19 cellular contexts compared by ENCODE assay signal in the genomic region with DNA sequence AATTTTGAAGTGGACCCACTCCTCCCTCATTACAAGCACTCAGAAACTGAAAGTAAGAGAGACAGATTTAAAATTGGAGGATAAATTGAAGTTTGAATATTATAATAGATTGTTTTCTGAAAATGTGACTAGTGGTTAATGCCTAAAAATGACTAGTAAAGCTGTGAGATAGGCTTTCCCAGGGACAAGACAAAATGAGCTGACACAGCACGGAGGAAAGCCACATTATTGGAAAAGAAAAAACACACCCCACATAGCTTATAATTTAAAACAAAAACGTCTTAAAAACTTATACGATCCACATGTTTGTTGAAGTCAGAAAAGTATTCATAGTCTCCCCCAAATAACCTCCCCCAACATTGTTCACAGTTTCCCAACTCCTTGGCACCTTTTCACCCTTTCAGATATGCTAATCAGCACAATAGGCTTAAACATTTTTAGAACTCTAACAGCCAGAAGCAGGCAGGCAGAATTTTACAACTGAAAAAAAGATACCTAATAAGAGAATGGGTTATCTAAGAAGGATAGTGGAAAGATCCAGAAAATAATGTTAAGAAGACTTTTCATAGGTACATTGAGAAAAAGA. TPM values are rescaled to one million over a fixed set of nuclear protein-coding genes. Genes with fewer than 3 reads are reported as not detected.
DNase-seq lines count a peak whose midpoint lies in the region; ATAC-seq and TF ChIP-seq lines count a peak whose summit lies in the region.
"Had no signal": no experiment of that assay in that cellular context is flagged by ENCODE, and none has a peak within 500 bp of the region (broad histone marks: within the 10 kb centered on the region; RNA-seq: fewer than 3 reads in every experiment).

No MANE protein-coding gene starts in this region.

- H3K27me3 ChIP-seq in breast epithelium (no peaks in the 10 kb centered on the region), lower lobe of right lung (ENCODE audit: low read depth) (no peaks in the 10 kb centered on the region)
- H3K27me3 ChIP-seq: BE2C, gastrocnemius medialis, tibial artery had no signal

- intact Hi-C loops in breast epithelium (cut with DNase I; ENCODE audit: low total_unique reads) (no loop called here), MCF 10A (cut with micrococcal nuclease) (no loop called here), lower lobe of right lung (cut with DNase I) (no loop called here)
- intact Hi-C loops in activated CD8-positive, alpha-beta T cell treated with anti-CD3 and anti-CD28 coated beads for 36 hours (cut with micrococcal nuclease): no loop called here

- TF ChIP-seq POLR2A in breast epithelium (IDR thresholded peaks at IDR 0.05): no peak

- H3K9me3 ChIP-seq in breast epithelium: no peaks in the 10 kb centered on the region
- no peaks in the 10 kb centered on the region for H3K9me3 ChIP-seq in lower lobe of right lung
- H3K9me3 ChIP-seq: BE2C, Caco-2, gastrocnemius medialis, tibial artery had no signal

- peak overlapping the region in 1 of 2 donors; percentile 28 for H3K27ac ChIP-seq in breast epithelium
- H3K27ac ChIP-seq in lower lobe of right lung: peak overlapping the region; percentile 2
- H3K27ac ChIP-seq: gastrocnemius medialis, tibial artery had no signal

- H3K9me3 Mint-ChIP-seq in MCF 10A (ENCODE audit: unreplicated experiment) (no peaks in the 10 kb centered on the region), nephron progenitor cell (peaks cover 16% of the 10 kb centered on the region)
- no peaks in the 10 kb centered on the region for H3K9me3 Mint-ChIP-seq in activated CD8-positive, alpha-beta T cell treated with anti-CD3 and anti-CD28 coated beads for 36 hours

- ATAC-seq in lower lobe of right lung: peak in 1 of 2 donors; percentile 46
- no peak for ATAC-seq in activated CD8-positive, alpha-beta T cell treated with anti-CD3 and anti-CD28 coated beads for 36 hours
- ATAC-seq: gastrocnemius medialis had no signal

- H3K4me3 ChIP-seq in breast epithelium (peak overlapping the region in 2 of 3 donors; percentile 4 to 21), lower lobe of right lung (peak overlapping the region; percentile 7)
- H3K4me3 ChIP-seq: gastrocnemius medialis had no signal

- CTCF ChIA-PET in MCF 10A (lab: Yijun Ruan, JAX): interaction anchor here (0.7 to 2.6 kb wide), 2 partner anchors 10 to 386 kb away, joined by 3 to 12 read pairs; no protein-coding TSS in a partner anchor
- CTCF ChIA-PET in activated CD8-positive, alpha-beta T cell treated with anti-CD3 and anti-CD28 coated beads for 36 hours (lab: Charles Lee): no interaction called here

- H3K27me3 Mint-ChIP-seq in MCF 10A (ENCODE audit: insufficient read depth, unreplicated experiment) (no peaks in the 10 kb centered on the region), nephron progenitor cell (ENCODE audit: low read depth, poor library complexity) (peaks cover 3% of the 10 kb centered on the region)
- peaks cover 26% of the 10 kb centered on the region for H3K27me3 Mint-ChIP-seq in activated CD8-positive, alpha-beta T cell treated with anti-CD3 and anti-CD28 coated beads for 36 hours

- H3K36me3 Mint-ChIP-seq in MCF 10A (ENCODE audit: insufficient read depth, unreplicated experiment) (no peaks in the 10 kb centered on the region), nephron progenitor cell (ENCODE audit: low read depth) (peaks cover 7% of the 10 kb centered on the region)
- H3K36me3 Mint-ChIP-seq in activated CD8-positive, alpha-beta T cell treated with anti-CD3 and anti-CD28 coated beads for 36 hours (ENCODE audit: low read depth): no peaks in the 10 kb centered on the region

- no TSS peak for BruUV-seq in MCF 10A (replicated peaks; lab: Mats Ljungman, UMichigan)

- H3K4me1 ChIP-seq in breast epithelium: no peaks in the 10 kb centered on the region
- no peaks in the 10 kb centered on the region for H3K4me1 ChIP-seq in lower lobe of right lung
- H3K4me1 ChIP-seq: BE2C, Caco-2, gastrocnemius medialis, tibial artery had no signal

- POLR2A ChIA-PET in MCF 10A (lab: Yijun Ruan, JAX): no interaction called here
- POLR2A ChIA-PET in activated CD8-positive, alpha-beta T cell treated with anti-CD3 and anti-CD28 coated beads for 36 hours (lab: Charles Lee): no interaction called here

- no peak overlapping the region for H3K4me3 Mint-ChIP-seq in MCF 10A (ENCODE audit: unreplicated experiment)
- no peak overlapping the region for H3K4me3 Mint-ChIP-seq in nephron progenitor cell
- H3K4me3 Mint-ChIP-seq in activated CD8-positive, alpha-beta T cell treated with anti-CD3 and anti-CD28 coated beads for 36 hours: no peak overlapping the region

- H3K4me1 Mint-ChIP-seq in MCF 10A (ENCODE audit: insufficient read depth, unreplicated experiment): peaks cover 5% of the 10 kb centered on the region
- H3K4me1 Mint-ChIP-seq in nephron progenitor cell: peaks cover 8% of the 10 kb centered on the region
- no peaks in the 10 kb centered on the region for H3K4me1 Mint-ChIP-seq in activated CD8-positive, alpha-beta T cell treated with anti-CD3 and anti-CD28 coated beads for 36 hours (ENCODE audit: low read depth)

- H3K36me3 ChIP-seq in breast epithelium: no peaks in the 10 kb centered on the region
- no peaks in the 10 kb centered on the region for H3K36me3 ChIP-seq in lower lobe of right lung
- H3K36me3 ChIP-seq: BE2C, gastrocnemius medialis, tibial artery had no signal

- DNase-seq in breast epithelium (ENCODE audit: low spot score in 2 of 2): no peak
- DNase-seq in MCF 10A (ENCODE audit: unreplicated experiment): no peak
- DNase-seq in fibroblast of peridontal ligament (ENCODE audit: extremely low read depth): peak; percentile 23
- no peak for DNase-seq in lower lobe of right lung
- no peak for DNase-seq in nephron progenitor cell
- DNase-seq in activated CD8-positive, alpha-beta T cell treated with anti-CD3 and anti-CD28 coated beads for 36 hours: no peak
- no peak for DNase-seq in epidermal melanocyte (ENCODE audit: insufficient read length, low spot score)
- DNase-seq in C1 segment of cervical spinal cord (lab: John Stamatoyannopoulos, UW): no peak
- DNase-seq: 8988T, aorta, BE2C, Caco-2, gastrocnemius medialis, left cardiac atrium, NCI-H1105, NCI-H2107, NCI-H510A, tibial artery had no signal

- TF ChIP-seq CTCF in breast epithelium (IDR thresholded peaks at IDR 0.05): no peak
- no peak for TF ChIP-seq CTCF in MCF 10A (IDR thresholded peaks at IDR 0.05; ENCODE audit: unreplicated experiment)
- TF ChIP-seq CTCF in lower lobe of right lung (IDR thresholded peaks at IDR 0.05): no peak
- TF ChIP-seq CTCF in nephron progenitor cell (IDR thresholded peaks at IDR 0.05): no peak
- no peak for TF ChIP-seq CTCF in activated CD8-positive, alpha-beta T cell treated with anti-CD3 and anti-CD28 coated beads for 36 hours (IDR thresholded peaks at IDR 0.05)

- no peak overlapping the region for H3K27ac Mint-ChIP-seq in MCF 10A (ENCODE audit: low read depth, unreplicated experiment)
- no peak overlapping the region for H3K27ac Mint-ChIP-seq in nephron progenitor cell
- H3K27ac Mint-ChIP-seq in activated CD8-positive, alpha-beta T cell treated with anti-CD3 and anti-CD28 coated beads for 36 hours: no peak overlapping the region

RNA-seq across cellular contexts. Expression of gene C7, which starts 6.1 kb away (rescaled TPM):
- total RNA-seq in breast epithelium (100 to 1,000 TPM in 2 of 3 donors, 10 to 100 TPM in 1; 90.1 to 447 (median 109) TPM), MCF 10A (2022) (not detected in 2 replicates), lower lobe of right lung (237 TPM)
- not detected for total RNA-seq in activated CD8-positive, alpha-beta T cell treated with anti-CD3 and anti-CD28 coated beads for 36 hours
- total RNA-seq: Caco-2, LHCN-M2 had no signal

Comparison
In these comparisons a context has a peak if more than half of its experiments do, and no peak if none do; other contexts are left out.
1. RNA of gene C7, which starts 6.1 kb away (total RNA-seq): 237 TPM in lower lobe of right lung (single experiment) and 90.1 to 447 TPM in breast epithelium; not detected in MCF 10A and not detected in activated CD8-positive, alpha-beta T cell treated with anti-CD3 and anti-CD28 coated beads for 36 hours; every median in the first group is over 10 times any median in the second.